7 cellular contexts compared by ENCODE assay signal in the genomic region with DNA sequence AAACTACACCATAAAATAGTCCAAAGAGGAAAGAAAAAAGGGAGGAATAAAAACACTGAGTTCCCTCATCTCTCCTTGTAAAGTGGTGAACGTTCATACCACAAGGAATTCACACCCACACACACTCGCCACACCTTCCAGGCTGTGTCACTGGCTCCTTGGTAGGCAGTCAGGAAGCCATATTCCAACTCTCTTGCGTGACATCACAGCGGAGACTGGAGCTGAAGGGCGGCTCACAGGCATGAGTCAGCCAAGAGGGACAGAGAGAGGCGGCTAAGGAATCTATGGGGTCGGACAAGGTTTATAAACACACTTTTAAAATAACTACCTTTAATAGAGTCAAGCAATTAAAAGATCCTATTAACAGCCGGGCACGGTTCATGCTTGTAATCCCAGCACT. TPM values are rescaled to one million over a fixed set of nuclear protein-coding genes. Genes with fewer than 3 reads are reported as not detected.
"Had no signal": no experiment of that assay in that cellular context is flagged by ENCODE, and none has a peak within 500 bp of the region (broad histone marks: within the 10 kb centered on the region; RNA-seq: fewer than 3 reads in every experiment).

No MANE protein-coding gene starts in this region.

RNA-seq across cellular contexts. Expression of a gene that starts 43.8 kb away (rescaled TPM):
- total RNA-seq: activated CD8-positive, alpha-beta T cell treated with anti-CD3 and anti-CD28 coated beads, Interleukin-2, amount 10 ng/mL, durations not matched to agents 7 days and 5 days; activated naive CD8-positive, alpha-beta T cell treated with anti-CD3 and anti-CD28 coated beads, Interleukin-2, amount 10 ng/mL, durations not matched to agents 7 days and 5 days; aorta; NCI-H460; SK-MEL-5; T-helper 17 cell; WTC11 had no signal
- polyA plus RNA-seq: aorta had no signal
